1 cellular context compared by ENCODE assay signal in genomic region chr14:24307156-24307574, GRCh38.
TF ChIP-seq lines count a peak whose summit lies in the region.

No MANE protein-coding gene starts in this region.

TF ChIP-seq in HCT116, 20 proteins besides CTCF, POLR2A, EP300 and RAD21 (continued from another document):
- TF ChIP-seq, protein P1, sequence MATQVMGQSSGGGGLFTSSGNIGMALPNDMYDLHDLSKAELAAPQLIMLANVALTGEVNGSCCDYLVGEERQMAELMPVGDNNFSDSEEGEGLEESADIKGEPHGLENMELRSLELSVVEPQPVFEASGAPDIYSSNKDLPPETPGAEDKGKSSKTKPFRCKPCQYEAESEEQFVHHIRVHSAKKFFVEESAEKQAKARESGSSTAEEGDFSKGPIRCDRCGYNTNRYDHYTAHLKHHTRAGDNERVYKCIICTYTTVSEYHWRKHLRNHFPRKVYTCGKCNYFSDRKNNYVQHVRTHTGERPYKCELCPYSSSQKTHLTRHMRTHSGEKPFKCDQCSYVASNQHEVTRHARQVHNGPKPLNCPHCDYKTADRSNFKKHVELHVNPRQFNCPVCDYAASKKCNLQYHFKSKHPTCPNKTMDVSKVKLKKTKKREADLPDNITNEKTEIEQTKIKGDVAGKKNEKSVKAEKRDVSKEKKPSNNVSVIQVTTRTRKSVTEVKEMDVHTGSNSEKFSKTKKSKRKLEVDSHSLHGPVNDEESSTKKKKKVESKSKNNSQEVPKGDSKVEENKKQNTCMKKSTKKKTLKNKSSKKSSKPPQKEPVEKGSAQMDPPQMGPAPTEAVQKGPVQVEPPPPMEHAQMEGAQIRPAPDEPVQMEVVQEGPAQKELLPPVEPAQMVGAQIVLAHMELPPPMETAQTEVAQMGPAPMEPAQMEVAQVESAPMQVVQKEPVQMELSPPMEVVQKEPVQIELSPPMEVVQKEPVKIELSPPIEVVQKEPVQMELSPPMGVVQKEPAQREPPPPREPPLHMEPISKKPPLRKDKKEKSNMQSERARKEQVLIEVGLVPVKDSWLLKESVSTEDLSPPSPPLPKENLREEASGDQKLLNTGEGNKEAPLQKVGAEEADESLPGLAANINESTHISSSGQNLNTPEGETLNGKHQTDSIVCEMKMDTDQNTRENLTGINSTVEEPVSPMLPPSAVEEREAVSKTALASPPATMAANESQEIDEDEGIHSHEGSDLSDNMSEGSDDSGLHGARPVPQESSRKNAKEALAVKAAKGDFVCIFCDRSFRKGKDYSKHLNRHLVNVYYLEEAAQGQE (IDR thresholded peaks at IDR 0.05; ENCODE audit: low read depth): no peak
- TF ChIP-seq CEBPB (IDR thresholded peaks at IDR 0.05; ENCODE audit: low read depth) (no peak), EGR1 (IDR thresholded peaks at IDR 0.05; ENCODE audit: low read depth) (no peak), TCF7L2 (IDR thresholded peaks at IDR 0.05; ENCODE audit: borderline replicate concordance, extremely low read depth, insufficient read depth, insufficient read length) (no peak), SIN3A (IDR thresholded peaks at IDR 0.05; ENCODE audit: low read depth) (no peak)
